1 cellular context compared by ENCODE assay signal in the genomic region with DNA sequence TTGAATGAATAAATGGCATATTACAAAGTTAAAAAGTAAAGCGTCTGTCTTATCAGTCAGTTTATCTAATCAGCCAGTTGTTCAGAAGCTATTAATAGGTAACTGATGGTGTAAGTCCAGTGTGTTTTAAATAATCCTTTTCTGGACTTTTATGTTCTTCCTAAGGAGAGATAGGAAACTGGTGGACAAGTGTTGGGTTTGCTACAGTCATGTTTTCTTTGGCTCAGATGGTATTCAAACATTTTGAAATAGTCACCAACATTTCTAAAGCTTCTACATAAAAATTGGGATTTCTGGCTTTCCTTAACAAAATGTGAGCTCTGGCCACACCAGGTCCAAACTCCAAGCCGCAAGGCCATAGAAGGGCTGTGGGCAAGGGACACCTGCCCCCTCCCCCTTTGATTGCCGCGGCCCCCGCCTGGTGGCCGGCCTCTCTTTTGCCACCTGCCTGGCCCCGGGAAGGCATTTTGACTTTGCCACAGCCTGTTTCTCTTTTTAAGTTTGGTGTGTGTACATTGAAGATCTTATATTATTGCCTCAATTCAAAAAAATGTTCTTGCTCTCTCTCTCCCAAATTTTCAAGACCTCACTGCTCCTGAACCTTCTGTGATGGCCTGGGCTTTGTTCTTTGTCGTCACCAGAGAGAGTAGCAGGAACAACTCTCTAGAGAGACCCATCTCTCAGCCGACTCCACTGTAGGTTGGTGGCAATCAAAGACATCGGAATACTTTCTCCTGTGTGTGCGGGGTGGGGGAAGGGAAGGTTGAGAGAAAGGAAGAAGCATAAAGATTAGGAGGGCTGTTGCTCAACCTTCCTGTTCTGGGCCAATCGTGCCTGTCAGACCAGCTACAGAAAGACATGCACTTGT.
TF ChIP-seq lines count a peak whose summit lies in the region.

No MANE protein-coding gene starts in this region.

TF ChIP-seq in K562, 482 proteins besides CTCF, POLR2A, EP300 and RAD21 (continued from another document and continues in another):
- peak; percentile 48 to 64; a peak in 3 of 4 replicates for TF ChIP-seq RCOR1 (IDR thresholded peaks at IDR 0.05; ENCODE audit: borderline replicate concordance in 1 of 2, low read depth in 2 of 2, low read length in 2 of 2)
- TF ChIP-seq, protein P1, sequence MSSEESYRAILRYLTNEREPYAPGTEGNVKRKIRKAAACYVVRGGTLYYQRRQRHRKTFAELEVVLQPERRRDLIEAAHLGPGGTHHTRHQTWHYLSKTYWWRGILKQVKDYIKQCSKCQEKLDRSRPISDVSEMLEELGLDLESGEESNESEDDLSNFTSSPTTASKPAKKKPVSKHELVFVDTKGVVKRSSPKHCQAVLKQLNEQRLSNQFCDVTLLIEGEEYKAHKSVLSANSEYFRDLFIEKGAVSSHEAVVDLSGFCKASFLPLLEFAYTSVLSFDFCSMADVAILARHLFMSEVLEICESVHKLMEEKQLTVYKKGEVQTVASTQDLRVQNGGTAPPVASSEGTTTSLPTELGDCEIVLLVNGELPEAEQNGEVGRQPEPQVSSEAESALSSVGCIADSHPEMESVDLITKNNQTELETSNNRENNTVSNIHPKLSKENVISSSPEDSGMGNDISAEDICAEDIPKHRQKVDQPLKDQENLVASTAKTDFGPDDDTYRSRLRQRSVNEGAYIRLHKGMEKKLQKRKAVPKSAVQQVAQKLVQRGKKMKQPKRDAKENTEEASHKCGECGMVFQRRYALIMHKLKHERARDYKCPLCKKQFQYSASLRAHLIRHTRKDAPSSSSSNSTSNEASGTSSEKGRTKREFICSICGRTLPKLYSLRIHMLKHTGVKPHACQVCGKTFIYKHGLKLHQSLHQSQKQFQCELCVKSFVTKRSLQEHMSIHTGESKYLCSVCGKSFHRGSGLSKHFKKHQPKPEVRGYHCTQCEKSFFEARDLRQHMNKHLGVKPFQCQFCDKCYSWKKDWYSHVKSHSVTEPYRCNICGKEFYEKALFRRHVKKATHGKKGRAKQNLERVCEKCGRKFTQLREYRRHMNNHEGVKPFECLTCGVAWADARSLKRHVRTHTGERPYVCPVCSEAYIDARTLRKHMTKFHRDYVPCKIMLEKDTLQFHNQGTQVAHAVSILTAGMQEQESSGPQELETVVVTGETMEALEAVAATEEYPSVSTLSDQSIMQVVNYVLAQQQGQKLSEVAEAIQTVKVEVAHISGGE (CRISPR knock-in tag; IDR thresholded peaks at IDR 0.05) = peak in 1 of 3 experiments; percentile 89; a peak in 3 of 6 replicates
- TF ChIP-seq GABPB1 (CRISPR knock-in tag; IDR thresholded peaks at IDR 0.05) = 0 out of 2 replicates have a peak, but pooled peaks have one; percentile 42
- TF ChIP-seq MTA1 (IDR thresholded peaks at IDR 0.05; ENCODE audit: borderline replicate concordance) = peak; percentile 66
- no peak for TF ChIP-seq ZFP30 (CRISPR knock-in tag; IDR thresholded peaks at IDR 0.05; ENCODE audit: borderline replicate concordance)
- TF ChIP-seq, protein P2, sequence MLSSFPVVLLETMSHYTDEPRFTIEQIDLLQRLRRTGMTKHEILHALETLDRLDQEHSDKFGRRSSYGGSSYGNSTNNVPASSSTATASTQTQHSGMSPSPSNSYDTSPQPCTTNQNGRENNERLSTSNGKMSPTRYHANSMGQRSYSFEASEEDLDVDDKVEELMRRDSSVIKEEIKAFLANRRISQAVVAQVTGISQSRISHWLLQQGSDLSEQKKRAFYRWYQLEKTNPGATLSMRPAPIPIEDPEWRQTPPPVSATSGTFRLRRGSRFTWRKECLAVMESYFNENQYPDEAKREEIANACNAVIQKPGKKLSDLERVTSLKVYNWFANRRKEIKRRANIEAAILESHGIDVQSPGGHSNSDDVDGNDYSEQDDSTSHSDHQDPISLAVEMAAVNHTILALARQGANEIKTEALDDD (IDR thresholded peaks at IDR 0.05) = no peak
- 0 out of 2 replicates have a peak, but pooled peaks have one; percentile 37 for TF ChIP-seq KAT7 (CRISPR knock-in tag; IDR thresholded peaks at IDR 0.05; ENCODE audit: borderline replicate concordance)
- peak; percentile 38; the same call in 1 of the 2 replicates for TF ChIP-seq ERF (CRISPR knock-in tag; IDR thresholded peaks at IDR 0.05)
- peak; percentile 51 for TF ChIP-seq ATF3 (IDR thresholded peaks at IDR 0.05)
- no peak for TF ChIP-seq ATF3 (CRISPR knock-in tag; conservative IDR thresholded peaks at IDR 0.05)
- TF ChIP-seq CTBP1 (IDR thresholded peaks at IDR 0.05; ENCODE audit: borderline replicate concordance) = peak; percentile 66; the same call in 1 of the 2 replicates
- peak; percentile 60 for TF ChIP-seq TAF1 (IDR thresholded peaks at IDR 0.05; ENCODE audit: control insufficient read depth, extremely low read depth, insufficient read depth, low read length, severe bottlenecking)
- peak; percentile 56; the same call in 1 of the 2 replicates for TF ChIP-seq TAF7 (tag; IDR thresholded peaks at IDR 0.05)
- peak; percentile 19 for TF ChIP-seq NUFIP1 (IDR thresholded peaks at IDR 0.05; ENCODE audit: partially characterized antibody)
- TF ChIP-seq FOSL1 (tag; conservative IDR thresholded peaks at IDR 0.05) = peak; percentile 24
- TF ChIP-seq HINFP (tag; conservative IDR thresholded peaks at IDR 0.05; ENCODE audit: low read depth) = 0 out of 2 replicates have a peak, but pooled peaks have one; percentile 26
- TF ChIP-seq GABPA (tag; conservative IDR thresholded peaks at IDR 0.05; ENCODE audit: low read depth) = peak; percentile 70
- TF ChIP-seq, protein P3, sequence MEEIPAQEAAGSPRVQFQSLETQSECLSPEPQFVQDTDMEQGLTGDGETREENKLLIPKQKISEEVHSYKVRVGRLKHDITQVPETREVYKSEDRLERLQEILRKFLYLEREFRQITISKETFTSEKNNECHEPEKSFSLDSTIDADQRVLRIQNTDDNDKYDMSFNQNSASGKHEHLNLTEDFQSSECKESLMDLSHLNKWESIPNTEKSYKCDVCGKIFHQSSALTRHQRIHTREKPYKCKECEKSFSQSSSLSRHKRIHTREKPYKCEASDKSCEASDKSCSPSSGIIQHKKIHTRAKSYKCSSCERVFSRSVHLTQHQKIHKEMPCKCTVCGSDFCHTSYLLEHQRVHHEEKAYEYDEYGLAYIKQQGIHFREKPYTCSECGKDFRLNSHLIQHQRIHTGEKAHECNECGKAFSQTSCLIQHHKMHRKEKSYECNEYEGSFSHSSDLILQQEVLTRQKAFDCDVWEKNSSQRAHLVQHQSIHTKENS (CRISPR knock-in tag; IDR thresholded peaks at IDR 0.05) = no peak
- peak; percentile 72 for TF ChIP-seq ATF7 (IDR thresholded peaks at IDR 0.05)
- TF ChIP-seq YY1 (IDR thresholded peaks at IDR 0.05; ENCODE audit: borderline replicate concordance in 1 of 3, control insufficient read depth in 1 of 3, extremely low read depth in 1 of 3, insufficient read depth in 3 of 3, insufficient read length in 1 of 3, insufficient replicate concordance in 2 of 3, low read depth in 1 of 3, low read length in 2 of 3) = no peak
- 0 out of 2 replicates have a peak, but pooled peaks have one; percentile 19 for TF ChIP-seq SMC3 (conservative IDR thresholded peaks at IDR 0.05; ENCODE audit: insufficient read depth, low read depth, low read length)
- TF ChIP-seq PYGO2 (tag; IDR thresholded peaks at IDR 0.05) = 0 out of 2 replicates have a peak, but pooled peaks have one; percentile 7
- TF ChIP-seq KDM1A (IDR thresholded peaks at IDR 0.05) = peak in 1 of 2 experiments; percentile 61; a peak in 2 of 4 replicates
- 0 out of 2 replicates have a peak, but pooled peaks have one; percentile 30 for TF ChIP-seq HDGF (IDR thresholded peaks at IDR 0.05)
- TF ChIP-seq, protein P4, sequence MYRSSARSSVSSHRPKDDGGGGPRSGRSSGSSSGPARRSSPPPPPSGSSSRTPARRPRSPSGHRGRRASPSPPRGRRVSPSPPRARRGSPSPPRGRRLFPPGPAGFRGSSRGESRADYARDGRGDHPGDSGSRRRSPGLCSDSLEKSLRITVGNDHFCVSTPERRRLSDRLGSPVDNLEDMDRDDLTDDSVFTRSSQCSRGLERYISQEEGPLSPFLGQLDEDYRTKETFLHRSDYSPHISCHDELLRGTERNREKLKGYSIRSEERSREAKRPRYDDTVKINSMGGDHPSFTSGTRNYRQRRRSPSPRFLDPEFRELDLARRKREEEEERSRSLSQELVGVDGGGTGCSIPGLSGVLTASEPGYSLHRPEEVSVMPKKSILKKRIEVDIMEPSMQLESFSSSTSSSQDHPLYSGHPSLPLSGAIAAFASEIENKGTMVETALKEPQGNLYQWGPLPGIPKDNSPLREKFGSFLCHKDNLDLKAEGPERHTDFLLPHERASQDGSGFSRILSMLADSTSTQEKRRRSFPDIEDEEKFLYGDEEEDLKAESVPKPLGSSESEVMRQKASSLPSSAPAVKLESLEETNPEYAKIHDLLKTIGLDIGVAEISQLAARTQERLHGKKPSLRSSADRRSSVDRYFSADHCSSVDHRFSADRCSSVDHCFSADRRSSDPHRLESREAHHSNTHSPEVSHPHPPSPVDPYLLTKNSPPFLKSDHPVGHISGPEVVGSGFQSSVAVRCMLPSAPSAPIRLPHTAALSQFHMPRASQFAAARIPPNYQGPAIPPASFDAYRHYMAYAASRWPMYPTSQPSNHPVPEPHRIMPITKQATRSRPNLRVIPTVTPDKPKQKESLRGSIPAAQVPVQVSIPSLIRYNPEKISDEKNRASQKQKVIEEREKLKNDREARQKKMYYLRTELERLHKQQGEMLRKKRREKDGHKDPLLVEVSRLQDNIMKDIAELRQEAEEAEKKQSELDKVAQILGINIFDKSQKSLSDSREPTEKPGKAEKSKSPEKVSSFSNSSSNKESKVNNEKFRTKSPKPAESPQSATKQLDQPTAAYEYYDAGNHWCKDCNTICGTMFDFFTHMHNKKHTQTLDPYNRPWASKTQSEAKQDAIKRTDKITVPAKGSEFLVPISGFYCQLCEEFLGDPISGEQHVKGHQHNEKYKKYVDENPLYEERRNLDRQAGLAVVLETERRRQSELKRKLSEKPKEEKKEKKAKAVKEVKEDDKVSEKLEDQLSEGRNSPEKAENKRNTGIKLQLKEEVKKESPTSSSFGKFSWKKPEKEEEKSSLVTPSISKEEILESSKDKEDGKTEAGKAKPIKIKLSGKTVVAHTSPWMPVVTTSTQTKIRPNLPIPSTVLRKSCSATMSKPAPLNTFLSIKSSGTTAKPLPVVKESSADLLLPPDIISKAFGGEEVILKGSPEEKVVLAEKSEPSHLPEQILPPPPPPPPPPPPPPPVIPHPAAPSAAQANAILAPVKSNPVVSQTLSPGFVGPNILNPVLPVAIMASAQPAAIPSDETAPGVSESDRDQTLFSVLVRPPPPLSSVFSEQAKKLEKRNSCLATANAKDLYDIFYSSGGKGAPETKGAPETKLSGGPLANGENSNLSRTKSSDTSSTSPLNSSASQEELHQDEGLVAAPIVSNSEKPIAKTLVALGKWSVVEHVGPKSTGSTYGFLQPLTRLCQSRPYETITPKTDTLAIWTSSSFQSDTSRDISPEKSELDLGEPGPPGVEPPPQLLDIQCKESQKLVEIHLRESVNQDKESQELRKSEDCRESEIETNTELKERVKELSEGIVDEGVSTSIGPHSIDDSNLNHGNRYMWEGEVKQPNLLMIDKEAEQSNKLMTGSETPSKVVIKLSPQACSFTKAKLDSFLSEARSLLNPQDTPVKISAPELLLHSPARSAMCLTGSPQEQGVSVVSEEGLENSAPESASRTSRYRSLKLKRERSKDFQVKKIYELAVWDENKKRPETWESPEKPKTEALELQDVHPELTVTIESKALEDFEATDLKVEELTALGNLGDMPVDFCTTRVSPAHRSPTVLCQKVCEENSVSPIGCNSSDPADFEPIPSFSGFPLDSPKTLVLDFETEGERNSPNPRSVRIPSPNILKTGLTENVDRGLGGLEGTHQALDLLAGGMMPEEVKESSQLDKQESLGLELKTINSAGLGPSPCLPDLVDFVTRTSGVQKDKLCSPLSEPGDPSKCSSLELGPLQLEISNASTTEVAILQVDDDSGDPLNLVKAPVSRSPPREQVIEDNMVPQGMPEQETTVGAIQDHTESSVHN (IDR thresholded peaks at IDR 0.05; ENCODE audit: borderline replicate concordance in 1 of 2, low read depth in 1 of 2) = 0 out of 4 replicates have a peak, but pooled peaks of 1 of the 2 experiments have one; percentile 67
- 0 out of 2 replicates have a peak, but pooled peaks have one; percentile 35 for TF ChIP-seq KLF6 (CRISPR knock-in tag; IDR thresholded peaks at IDR 0.05; ENCODE audit: borderline replicate concordance)
- TF ChIP-seq GATAD2A (IDR thresholded peaks at IDR 0.05) = 0 out of 2 replicates have a peak, but pooled peaks have one; percentile 24
- peak; percentile 50 for TF ChIP-seq TBP (optimal IDR thresholded peaks at IDR 0.05; ENCODE audit: low read depth, low read length)
- TF ChIP-seq DIDO1 (tag; IDR thresholded peaks at IDR 0.05; ENCODE audit: low read depth) = peak; percentile 32; the same call in 1 of the 2 replicates
- no peak for TF ChIP-seq RBM34 (IDR thresholded peaks at IDR 0.05; ENCODE audit: borderline replicate concordance, insufficient read depth, low read length)
- peak; percentile 38; the same call in 1 of the 2 replicates for TF ChIP-seq MBD2 (IDR thresholded peaks at IDR 0.05; ENCODE audit: borderline replicate concordance, low read depth)
- peak; percentile 51 for TF ChIP-seq ZBTB7A (IDR thresholded peaks at IDR 0.05; ENCODE audit: borderline replicate concordance, control insufficient read depth, low read depth, low read length)
- peak; percentile 82 for TF ChIP-seq SMARCA4 (IDR thresholded peaks at IDR 0.05)
- TF ChIP-seq, protein P5, sequence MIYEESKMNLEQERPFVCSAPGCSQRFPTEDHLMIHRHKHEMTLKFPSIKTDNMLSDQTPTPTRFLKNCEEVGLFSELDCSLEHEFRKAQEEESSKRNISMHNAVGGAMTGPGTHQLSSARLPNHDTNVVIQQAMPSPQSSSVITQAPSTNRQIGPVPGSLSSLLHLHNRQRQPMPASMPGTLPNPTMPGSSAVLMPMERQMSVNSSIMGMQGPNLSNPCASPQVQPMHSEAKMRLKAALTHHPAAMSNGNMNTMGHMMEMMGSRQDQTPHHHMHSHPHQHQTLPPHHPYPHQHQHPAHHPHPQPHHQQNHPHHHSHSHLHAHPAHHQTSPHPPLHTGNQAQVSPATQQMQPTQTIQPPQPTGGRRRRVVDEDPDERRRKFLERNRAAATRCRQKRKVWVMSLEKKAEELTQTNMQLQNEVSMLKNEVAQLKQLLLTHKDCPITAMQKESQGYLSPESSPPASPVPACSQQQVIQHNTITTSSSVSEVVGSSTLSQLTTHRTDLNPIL (CRISPR knock-in tag; IDR thresholded peaks at IDR 0.05) = no peak
- peak; percentile 77 for TF ChIP-seq ARID1B (IDR thresholded peaks at IDR 0.05)
- TF ChIP-seq PHF8 (IDR thresholded peaks at IDR 0.05; ENCODE audit: borderline replicate concordance, low read length) = 0 out of 2 replicates have a peak, but pooled peaks have one; percentile 16
- peak; percentile 41 for TF ChIP-seq ZFP36 (IDR thresholded peaks at IDR 0.05; ENCODE audit: low read depth, low read length, partially characterized antibody)
